ENCODE assay signal across 22 cellular contexts in the genomic region with DNA sequence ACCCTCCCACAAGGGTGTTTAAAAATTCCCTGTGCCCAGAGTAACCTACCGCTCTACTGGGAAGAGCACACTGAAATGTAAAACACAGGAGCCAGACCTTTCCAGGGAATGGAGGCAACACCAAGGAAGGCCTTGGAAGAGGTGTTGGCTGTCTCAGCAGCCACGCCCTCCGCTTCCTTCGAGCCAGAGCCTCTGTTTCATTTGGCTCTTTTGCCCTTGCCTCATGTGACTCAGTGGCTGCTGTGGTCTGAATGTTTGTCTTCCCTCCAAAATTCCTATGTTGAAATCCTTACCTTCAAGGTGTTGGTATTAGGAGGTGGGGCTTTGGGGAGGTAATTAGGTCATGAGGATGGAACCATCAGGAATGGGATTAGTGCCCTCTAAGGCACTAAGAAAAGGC. TPM values are rescaled to one million over a fixed set of nuclear protein-coding genes. Genes with fewer than 3 reads are reported as not detected.
DNase-seq lines count a peak whose midpoint lies in the region; ATAC-seq and TF ChIP-seq lines count a peak whose summit lies in the region.
"Had no signal": no experiment of that assay in that cellular context is flagged by ENCODE, and none has a peak within 500 bp of the region (broad histone marks: within the 10 kb centered on the region; RNA-seq: fewer than 3 reads in every experiment).

No MANE protein-coding gene starts in this region.

- H3K4me1 Mint-ChIP-seq in MCF 10A (ENCODE audit: insufficient read depth, unreplicated experiment), result peaks cover 34% of the 10 kb centered on the region
- H3K4me1 Mint-ChIP-seq: memory B cell, T-cell had no signal

- CTCF ChIA-PET in MCF 10A (lab: Yijun Ruan, JAX), result no interaction called here

- H3K9me3 ChIP-seq in breast epithelium, result no peaks in the 10 kb centered on the region
- H3K9me3 ChIP-seq: BLaER1 had no signal

- TF ChIP-seq POLR2A in breast epithelium (IDR thresholded peaks at IDR 0.05), result no peak
- no peak for TF ChIP-seq POLR2A in lower leg skin (IDR thresholded peaks at IDR 0.05)

- H3K27ac ChIP-seq in breast epithelium (no peak overlapping the region), VCaP (peak overlapping the region; percentile 32; the same call in 1 of the 2 replicates), epithelial cell of prostate (no peak overlapping the region), temporal lobe (ENCODE audit: low read depth, low read length) (peak overlapping the region; percentile 41)
- H3K27ac ChIP-seq: BLaER1 had no signal

- 51 to 68% methylated on average over 4 of the region's 4 CpGs for WGBS in lower leg skin, 2 donors

- TF ChIP-seq CTCF in MCF 10A (IDR thresholded peaks at IDR 0.05; ENCODE audit: unreplicated experiment), result no peak
- TF ChIP-seq CTCF in breast epithelium (IDR thresholded peaks at IDR 0.05), result no peak
- TF ChIP-seq CTCF in VCaP (conservative IDR thresholded peaks at IDR 0.05), result no peak
- TF ChIP-seq CTCF in lower leg skin (IDR thresholded peaks at IDR 0.05), result no peak

- no peaks in the 10 kb centered on the region for H3K4me1 ChIP-seq in breast epithelium

- intact Hi-C loops in MCF 10A (cut with micrococcal nuclease) (no loop called here), breast epithelium (cut with DNase I; ENCODE audit: low total_unique reads) (no loop called here), lower leg skin (cut with DNase I; ENCODE audit: low total_unique reads) (no loop called here)

- H3K36me3 Mint-ChIP-seq in MCF 10A (ENCODE audit: insufficient read depth, unreplicated experiment), result no peaks in the 10 kb centered on the region
- H3K36me3 Mint-ChIP-seq: memory B cell, T-cell had no signal

- no peak for ATAC-seq in HG02571 (IDR thresholded peaks at IDR 0.05; ENCODE audit: unreplicated experiment)
- ATAC-seq: T-cell had no signal

- POLR2A ChIA-PET in MCF 10A (lab: Yijun Ruan, JAX), result no interaction called here

- H3K27me3 Mint-ChIP-seq in MCF 10A (ENCODE audit: insufficient read depth, unreplicated experiment), result no peaks in the 10 kb centered on the region

- H3K4me3 ChIP-seq in breast epithelium (no peak overlapping the region), lower leg skin (ENCODE audit: low read depth, poor library complexity, severe bottlenecking) (no peak overlapping the region)
- H3K4me3 ChIP-seq: BLaER1 had no signal

- H3K9me3 Mint-ChIP-seq in MCF 10A (ENCODE audit: unreplicated experiment), result peaks cover 6% of the 10 kb centered on the region
- H3K9me3 Mint-ChIP-seq: memory B cell, T-cell had no signal

- no peaks in the 10 kb centered on the region for H3K36me3 ChIP-seq in breast epithelium

- H3K27me3 ChIP-seq in breast epithelium, result no peaks in the 10 kb centered on the region
- H3K27me3 ChIP-seq: BLaER1 had no signal

- BruUV-seq in MCF 10A (replicated peaks; lab: Mats Ljungman, UMichigan), result no TSS peak

- no peak overlapping the region for H3K27ac Mint-ChIP-seq in MCF 10A (ENCODE audit: low read depth, unreplicated experiment)
- H3K27ac Mint-ChIP-seq: memory B cell, T-cell had no signal

- DNase-seq in MCF 10A (ENCODE audit: unreplicated experiment) (peak; percentile 91), breast epithelium (ENCODE audit: low spot score in 2 of 2) (no peak), epithelial cell of prostate (ENCODE audit: low read depth, low spot score) (peak; percentile 70), lower leg skin (ENCODE audit: low spot score in 2 of 2) (no peak), COLO829 (ENCODE audit: low spot score) (no peak)
- DNase-seq: 8988T; activated CD4-positive, alpha-beta T cell treated with anti-CD3 and anti-CD28 coated beads, Interleukin-2, amount 50 U/mL, for 4 hours; activated naive CD4-positive, alpha-beta T cell treated with anti-CD3 and anti-CD28 coated beads, Interleukin-2, amount 50 U/mL, for 16 hours; activated T-cell treated with anti-CD3 and anti-CD28 coated beads for 4 hours; aorta; Calu3; kidney; NCI-H1694 treated with DMSO at 0.1 percent for 48 hours; NCI-H774; nucleus accumbens; retina; T-cell had no signal

- H3K4me3 Mint-ChIP-seq in MCF 10A (ENCODE audit: unreplicated experiment), result no peak overlapping the region
- H3K4me3 Mint-ChIP-seq: memory B cell, T-cell had no signal

RNA-seq across cellular contexts. Expression of gene SCD5, which starts 11.3 kb away (rescaled TPM):
- total RNA-seq in MCF 10A (2022) (3.5 and 3.6 TPM in 2 replicates), breast epithelium (10 to 100 TPM in 2 of 3 donors, 1 to 10 TPM in 1; 9.8 to 17.0 (median 14.7) TPM), temporal lobe (271 TPM), lower leg skin (10 to 100 TPM in 2 of 4 donors, 1 to 10 TPM in 2; 4.6 to 16.9 (median 11.6) TPM)

Comparison
In these comparisons a context has a peak if more than half of its experiments do, and no peak if none do; other contexts are left out.
1. DNase-seq: peak in MCF 10A (single experiment) and epithelial cell of prostate (single experiment); none in breast epithelium (0 of 2), lower leg skin (0 of 2) and COLO829 (single experiment).
2. H3K27ac ChIP-seq: peak in VCaP (single experiment) and temporal lobe (single experiment); none in breast epithelium (0 of 2) and epithelial cell of prostate (single experiment).
3. RNA of gene SCD5, which starts 11.3 kb away (total RNA-seq): 271 TPM in temporal lobe (single experiment); 4.6 to 16.9 TPM in lower leg skin, 9.8 to 17.0 TPM in breast epithelium and 3.5 to 3.6 TPM in MCF 10A; every median in the first group is over 10 times any median in the second.